Comparison of ENCODE assay signal across 8 cellular contexts in the genomic region with DNA sequence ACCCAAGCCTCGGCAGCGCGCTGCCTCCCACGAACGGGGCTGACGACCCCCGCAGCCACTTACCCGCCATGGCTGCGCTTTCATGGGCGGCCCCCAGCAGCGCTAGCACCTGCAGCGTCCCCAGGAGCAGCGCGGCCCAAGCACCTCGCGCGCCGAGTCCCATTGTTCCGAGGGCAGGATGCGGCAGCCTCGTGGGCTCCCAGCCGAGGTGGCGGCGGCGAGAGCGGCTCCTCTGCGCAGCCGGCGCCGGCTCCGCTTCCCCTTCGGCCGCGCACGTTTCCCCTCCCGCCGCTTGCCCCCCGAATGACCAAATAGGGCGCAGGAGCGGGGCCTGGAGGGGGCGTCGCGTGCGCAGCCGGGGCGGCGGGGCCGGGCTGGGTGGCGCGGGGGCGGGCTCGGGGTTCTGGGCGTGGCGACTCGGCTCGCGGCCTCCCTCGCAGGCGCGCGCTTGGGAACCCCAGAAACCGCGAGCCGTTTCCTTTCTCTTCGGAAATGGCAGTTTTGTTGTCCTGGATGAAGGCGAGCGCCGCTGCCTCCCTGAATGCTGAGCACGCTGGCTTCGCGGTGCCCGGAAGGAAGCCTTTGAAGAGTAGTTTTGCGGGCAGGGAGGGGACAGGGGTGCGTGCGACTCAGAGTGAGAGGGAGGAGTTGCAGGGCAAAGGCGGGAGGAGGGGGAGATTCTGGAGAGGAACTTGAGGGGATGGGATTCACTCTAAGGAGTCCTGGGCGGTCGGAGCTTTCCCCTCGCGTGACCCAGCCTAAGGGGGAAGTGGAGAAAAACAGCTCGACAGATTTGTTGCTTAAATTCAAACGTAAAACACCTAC. TPM values are rescaled to one million over a fixed set of nuclear protein-coding genes. Genes with fewer than 3 reads are reported as not detected.
DNase-seq lines count a peak whose midpoint lies in the region; ATAC-seq and TF ChIP-seq lines count a peak whose summit lies in the region.

TMEM123 (minus strand) TSS at position 305 of the 825 bp plus-strand sequence; CDS start at position 163, 142 bp downstream.

- peaks cover 19% of the 10 kb centered on the region for H3K4me1 ChIP-seq in SJCRH30
- peaks cover 20% of the 10 kb centered on the region for H3K4me1 ChIP-seq in foreskin keratinocyte
- H3K4me1 ChIP-seq in neuron (ENCODE audit: insufficient read depth, low read length) = peaks cover 27% of the 10 kb centered on the region
- H3K4me1 ChIP-seq in subcutaneous abdominal adipose tissue (ENCODE audit: control insufficient read depth in 5 of 5, insufficient read depth in 5 of 5, low read length in 5 of 5) = peaks cover 4 to 46% (median 37%) of the 10 kb centered on the region in 5 donors

- peak; percentile 76 for DNase-seq in EH (ENCODE audit: low read depth)
- DNase-seq in KG1 (lab: John Stamatoyannopoulos, UW) = peak; percentile 91
- peak; percentile 76 to 78 for DNase-seq in SJCRH30
- DNase-seq in activated gamma-delta T cell treated with Interleukin-2 at 50 U/mL for 16 hours = peak; percentile 89
- peak; percentile 35 to 50 for DNase-seq in foreskin keratinocyte

- H3K4me3 ChIP-seq in SJCRH30 (peak within 1 kb of the TSS; percentile 99), neuron (ENCODE audit: low read length) (peak within 1 kb of the TSS; percentile 67), subcutaneous abdominal adipose tissue (ENCODE audit: low read depth in 1 of 5, low read length in 5 of 5) (peak within 1 kb of the TSS; percentile 78 to 95 (median 92))

- H3K27me3 ChIP-seq in SJCRH30 = no peaks in the 10 kb centered on the region
- no peaks in the 10 kb centered on the region for H3K27me3 ChIP-seq in foreskin keratinocyte
- H3K27me3 ChIP-seq in neuron (ENCODE audit: insufficient read depth, low read length) = no peaks in the 10 kb centered on the region
- H3K27me3 ChIP-seq in subcutaneous abdominal adipose tissue (ENCODE audit: control insufficient read depth in 5 of 5, insufficient read depth in 4 of 5, low read length in 5 of 5) = no peaks in the 10 kb centered on the region

- peak within 1 kb of the TSS; percentile 61 to 84 (median 76) for H3K9ac ChIP-seq in subcutaneous abdominal adipose tissue (ENCODE audit: low read length in 5 of 5)

- peak; percentile 55 for ATAC-seq in GM21619 (IDR thresholded peaks at IDR 0.05; ENCODE audit: unreplicated experiment)
- ATAC-seq in foreskin keratinocyte = peak; percentile 78

- H3K9me3 ChIP-seq in SJCRH30 (replicated peaks) = no peaks in the 10 kb centered on the region
- no peaks in the 10 kb centered on the region for H3K9me3 ChIP-seq in neuron (ENCODE audit: low read length)
- H3K9me3 ChIP-seq in subcutaneous abdominal adipose tissue (ENCODE audit: control insufficient read depth in 5 of 5, low read length in 5 of 5) = no peaks in the 10 kb centered on the region

- no peak for TF ChIP-seq CTCF in foreskin keratinocyte (conservative IDR thresholded peaks at IDR 0.05)

- H3K36me3 ChIP-seq in SJCRH30 (0 out of 2 replicates have a peak, but pooled peaks cover 4% of the 10 kb centered on the region), neuron (ENCODE audit: insufficient read depth, low read length) (peaks cover 6% of the 10 kb centered on the region), subcutaneous abdominal adipose tissue (ENCODE audit: control insufficient read depth in 5 of 5, insufficient read depth in 5 of 5, low read length in 5 of 5) (peaks cover 0 to 5% (median 0%) of the 10 kb centered on the region in 5 donors)

- H3K27ac ChIP-seq in SJCRH30 (peak within 1 kb of the TSS; percentile 91), foreskin keratinocyte (peak within 1 kb of the TSS; percentile 77), subcutaneous abdominal adipose tissue (ENCODE audit: low read depth, low read length) (peak within 1 kb of the TSS; percentile 64)

- H2AFZ ChIP-seq in neuron (ENCODE audit: low read depth, low read length) = peak within 1 kb of the TSS; percentile 92

RNA-seq across cellular contexts. Expression of gene TMEM123, which starts in this region (rescaled TPM):
- 164 and 188 TPM in 2 replicates for total RNA-seq in SJCRH30 (2014; rRNA removed; shearing (Covaris generic))
- total RNA-seq in foreskin keratinocyte = 213 and 269 TPM in 2 replicates
- 54.6 and 70.6 TPM in 2 replicates for polyA plus RNA-seq in foreskin keratinocyte

Comparison
In these comparisons a context has a peak if more than half of its experiments do, and no peak if none do; other contexts are left out.
1. Peak in every context shown above with its lines: DNase-seq, ATAC-seq, H3K4me3 ChIP-seq and H3K27ac ChIP-seq.